1 cellular context compared by ENCODE assay signal in genomic region chr7:99579281-99579955, GRCh38.
TF ChIP-seq lines count a peak whose summit lies in the region.

No MANE protein-coding gene starts in this region.

TF ChIP-seq in K562, 482 proteins besides CTCF, POLR2A, EP300 and RAD21:
- TF ChIP-seq ZNF253 (CRISPR knock-in tag; conservative IDR thresholded peaks at IDR 0.05) (no peak), HDAC1 (IDR thresholded peaks at IDR 0.05) (no peak), ZBTB40 (IDR thresholded peaks at IDR 0.05) (peak; percentile 73), ZBTB40 (CRISPR knock-in tag; IDR thresholded peaks at IDR 0.05) (no peak), ZNF174 (CRISPR knock-in tag; IDR thresholded peaks at IDR 0.05) (no peak), NFE2 (IDR thresholded peaks at IDR 0.05; ENCODE audit: low read depth) (no peak), MXI1 (IDR thresholded peaks at IDR 0.05; ENCODE audit: low read depth, low read length) (no peak)
